Comparison of ENCODE assay signal across 8 cellular contexts in the genomic region with DNA sequence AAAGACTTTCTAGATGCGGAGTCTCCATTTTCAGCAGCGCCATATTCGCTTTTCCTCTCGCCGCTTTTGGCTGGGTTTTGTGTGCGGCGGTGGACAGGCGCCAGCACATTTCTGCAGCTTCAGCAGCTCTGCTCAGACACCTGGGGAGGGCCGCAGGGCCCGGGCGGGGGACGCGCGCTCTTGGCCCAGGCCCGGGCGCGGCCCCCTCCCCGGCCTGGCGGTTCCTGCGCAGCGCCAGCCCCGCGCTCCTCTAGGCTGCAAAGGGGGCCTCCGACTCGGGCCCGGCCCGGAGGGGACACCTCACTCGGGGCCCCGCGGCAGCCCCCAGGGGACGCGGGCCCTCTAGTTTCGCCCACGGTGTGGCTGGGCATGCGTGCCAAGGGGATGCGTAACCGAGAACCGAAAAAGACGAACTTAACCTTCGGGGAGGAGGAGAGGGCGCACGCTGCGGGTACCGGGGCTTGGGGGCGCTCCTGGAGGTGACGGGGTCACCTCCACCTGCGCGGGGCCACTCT.
DNase-seq lines count a peak whose midpoint lies in the region; ATAC-seq and TF ChIP-seq lines count a peak whose summit lies in the region.

No MANE protein-coding gene starts in this region.

- peak overlapping the region; percentile 51 for H3K27ac ChIP-seq in WERI-Rb-1

- peak; percentile 54 for ATAC-seq in HG03064 (IDR thresholded peaks at IDR 0.05; ENCODE audit: low read depth, unreplicated experiment)

- no peak for TF ChIP-seq CTCF in WERI-Rb-1 (IDR thresholded peaks at IDR 0.05; ENCODE audit: low read depth, low read length)

- H3K9me3 ChIP-seq in WERI-Rb-1 (ENCODE audit: severe bottlenecking): no peaks in the 10 kb centered on the region

- DNase-seq in NOMO-1 treated with DMSO at 0.1 percent for 48 hours (lab: John Stamatoyannopoulos, UW; ENCODE audit: unreplicated experiment) (peak; percentile 27), NOMO-1 (lab: John Stamatoyannopoulos, UW; ENCODE audit: unreplicated experiment in 2 of 2) (no peak), WERI-Rb-1 (peak; percentile 12), cerebellar cortex (ENCODE audit: low spot score) (peak; percentile 78), left kidney (ENCODE audit: low read depth, low spot score) (peak; percentile 83), amniotic stem cell (lab: John Stamatoyannopoulos, UW) (no peak)
- DNase-seq in stimulated activated CD4-positive, alpha-beta T cell treated with anti-CD3 and anti-CD28 coated beads, Interleukin-2, amount 100 ng/mL, for 24 hours: peak; percentile 74 to 77

- no peaks in the 10 kb centered on the region for H3K36me3 ChIP-seq in WERI-Rb-1

- H3K4me3 ChIP-seq in WERI-Rb-1 (ENCODE audit: low read depth, low read length): peak overlapping the region; percentile 76

- no peaks in the 10 kb centered on the region for H3K27me3 ChIP-seq in WERI-Rb-1 (ENCODE audit: insufficient read depth, low read depth, severe bottlenecking)

Comparison
In these comparisons a context has a peak if more than half of its experiments do, and no peak if none do; other contexts are left out.
1. DNase-seq: peak in NOMO-1 treated with DMSO at 0.1 percent for 48 hours (single experiment), WERI-Rb-1 (single experiment), cerebellar cortex (single experiment), left kidney (single experiment) and stimulated activated CD4-positive, alpha-beta T cell treated with anti-CD3 and anti-CD28 coated beads, Interleukin-2, amount 100 ng/mL, for 24 hours (2 of 2); none in NOMO-1 (0 of 2) and amniotic stem cell (single experiment).